In the genomic region with DNA sequence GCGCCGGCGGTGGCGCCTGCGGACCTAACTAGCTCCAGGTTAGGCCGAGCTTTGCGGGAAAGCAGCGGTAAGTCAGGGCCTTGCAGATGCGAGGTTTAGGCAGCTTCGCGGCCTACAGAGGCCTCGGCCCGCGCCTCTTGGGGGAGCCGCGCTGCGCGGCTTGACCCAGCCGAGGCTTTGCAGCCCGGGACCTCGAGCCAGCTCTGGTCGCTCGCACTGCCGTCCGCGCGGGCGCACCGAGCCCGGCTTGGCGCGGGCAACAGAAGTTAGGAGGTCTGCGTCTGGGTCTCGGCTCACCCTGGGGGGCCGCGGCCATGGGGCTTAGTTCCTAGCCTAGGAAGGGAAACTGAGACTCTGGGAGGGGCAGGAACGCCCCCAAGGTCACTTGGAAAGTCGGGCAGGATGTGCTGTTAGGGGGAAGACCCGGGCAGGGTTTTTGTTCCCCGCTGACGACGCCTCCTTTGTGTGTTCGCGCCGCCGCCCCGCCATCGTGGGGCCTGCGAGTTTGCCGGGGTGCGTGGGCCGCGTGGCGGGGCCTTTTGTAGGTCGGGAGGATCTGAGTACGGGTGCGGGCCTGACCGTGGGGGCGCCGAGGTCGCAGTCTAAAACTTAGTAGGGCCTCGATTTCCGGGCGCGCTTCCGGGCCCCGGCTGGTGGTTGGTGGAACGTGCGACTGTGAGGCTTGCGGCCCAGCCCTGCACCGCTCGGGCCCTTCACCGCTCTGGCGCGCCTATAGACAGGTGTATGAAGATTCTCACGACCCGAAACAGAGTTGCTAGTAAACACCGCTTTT, we compare ENCODE assay signal across 2 cellular contexts.
TF ChIP-seq lines count a peak whose summit lies in the region.

No MANE protein-coding gene starts in this region.

TF ChIP-seq in HEK293T, 16 proteins besides CTCF, POLR2A, EP300 and RAD21:
- TF ChIP-seq NFRKB (IDR thresholded peaks at IDR 0.05) = no peak
- no peak for TF ChIP-seq HDGF (IDR thresholded peaks at IDR 0.05; ENCODE audit: borderline replicate concordance)
- TF ChIP-seq SP1 (IDR thresholded peaks at IDR 0.05) = no peak
- no peak for TF ChIP-seq FOXK2 (IDR thresholded peaks at IDR 0.05)
- no peak for TF ChIP-seq LEF1 (IDR thresholded peaks at IDR 0.05; ENCODE audit: borderline replicate concordance)
- no peak for TF ChIP-seq ZNF384 (IDR thresholded peaks at IDR 0.05)
- 0 out of 2 replicates have a peak, but pooled peaks have one; percentile 0 for TF ChIP-seq ELF4 (IDR thresholded peaks at IDR 0.05)
- TF ChIP-seq FOXA1 (IDR thresholded peaks at IDR 0.05) = no peak

TF ChIP-seq in endothelial cell of umbilical vein, 7 proteins besides CTCF, POLR2A, EP300 and RAD21:
- TF ChIP-seq POLR2AphosphoS5 (IDR thresholded peaks at IDR 0.05; ENCODE audit: insufficient read depth, low read depth, low read length) = peak; percentile 18
- TF ChIP-seq, protein P1, sequence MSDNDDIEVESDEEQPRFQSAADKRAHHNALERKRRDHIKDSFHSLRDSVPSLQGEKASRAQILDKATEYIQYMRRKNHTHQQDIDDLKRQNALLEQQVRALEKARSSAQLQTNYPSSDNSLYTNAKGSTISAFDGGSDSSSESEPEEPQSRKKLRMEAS (IDR thresholded peaks at IDR 0.05; ENCODE audit: insufficient read depth, insufficient read length) = no peak
- no peak for TF ChIP-seq FOS (IDR thresholded peaks at IDR 0.05; ENCODE audit: borderline replicate concordance, insufficient read depth, low read length)
- no peak for TF ChIP-seq EZH2 (IDR thresholded peaks at IDR 0.05; ENCODE audit: borderline replicate concordance, low read depth, low read length, severe bottlenecking)
- no peak for TF ChIP-seq MYC (IDR thresholded peaks at IDR 0.05; ENCODE audit: low read depth, low read length)
- TF ChIP-seq GATA2 (IDR thresholded peaks at IDR 0.05; ENCODE audit: insufficient read depth, insufficient read length, low read depth, low read length) = no peak
- TF ChIP-seq JUN (IDR thresholded peaks at IDR 0.05; ENCODE audit: borderline replicate concordance, insufficient read depth, insufficient read length, low read depth) = no peak
TF ChIP-seq in endothelial cell of umbilical vein: peak in this region for 1.
